Comparison of ENCODE assay signal across 20 cellular contexts in the genomic region with DNA sequence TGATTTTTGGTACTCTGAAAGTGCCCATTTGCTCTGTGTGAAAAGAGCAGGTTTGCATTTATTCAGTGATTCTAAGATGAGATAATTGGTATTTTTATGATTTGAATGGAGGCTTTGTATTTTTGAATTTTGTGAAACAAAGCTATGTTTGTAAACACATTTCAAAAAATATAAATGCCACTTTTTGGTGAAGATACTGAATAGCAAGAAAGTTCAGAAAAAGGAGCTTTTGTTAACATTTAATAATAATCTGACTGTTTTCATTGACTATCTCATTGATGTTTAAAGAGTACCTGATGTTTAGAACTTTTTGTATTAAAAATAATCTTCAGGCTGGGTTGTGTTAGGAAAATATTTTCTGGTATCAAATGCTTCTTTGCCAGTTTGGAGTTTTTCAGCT.
"Had no signal": no experiment of that assay in that cellular context is flagged by ENCODE, and none has a peak within 500 bp of the region (broad histone marks: within the 10 kb centered on the region; RNA-seq: fewer than 3 reads in every experiment).

No MANE protein-coding gene starts in this region.

- H3K4me3 Mint-ChIP-seq: activated B cell treated with CpG ODN at 0.5 μM for 24 hours; activated CD4-positive, alpha-beta memory T cell treated with anti-CD3 and anti-CD28 coated beads for 36 hours; activated naive CD4-positive, alpha-beta T cell treated with anti-CD3 and anti-CD28 coated beads for 36 hours; activated naive CD8-positive, alpha-beta T cell treated with anti-CD3 and anti-CD28 coated beads, Interleukin-2, amount 10 ng/mL, durations not matched to agents 7 days and 5 days; activated T-cell treated with anti-CD3 and anti-CD28 coated beads, Interleukin-2, amount 50 U/mL, for 72 hours had no signal

- H3K27me3 ChIP-seq: foreskin keratinocyte, right atrium auricular region, spleen, tibial artery had no signal

- H3K27ac Mint-ChIP-seq: activated B cell treated with CpG ODN at 0.5 μM for 24 hours; activated CD4-positive, alpha-beta memory T cell treated with anti-CD3 and anti-CD28 coated beads for 36 hours; activated naive CD4-positive, alpha-beta T cell treated with anti-CD3 and anti-CD28 coated beads for 36 hours; activated naive CD8-positive, alpha-beta T cell treated with anti-CD3 and anti-CD28 coated beads, Interleukin-2, amount 10 ng/mL, durations not matched to agents 7 days and 5 days had no signal

- H3K27ac ChIP-seq: foreskin keratinocyte, right atrium auricular region, spleen, tibial artery had no signal

- ATAC-seq: activated T-cell treated with anti-CD3 and anti-CD28 coated beads, Interleukin-2, amount 50 U/mL, for 72 hours; foreskin keratinocyte had no signal

- DNase-seq: activated B cell treated with CpG ODN at 0.5 μM for 24 hours; activated CD4-positive, alpha-beta memory T cell treated with anti-CD3 and anti-CD28 coated beads for 36 hours; activated CD4-positive, alpha-beta T cell treated with anti-CD3 and anti-CD28 coated beads for 4 hours; activated effector memory CD4-positive, alpha-beta T cell treated with Interleukin-2 at 50 U/mL for 16 hours; activated naive CD4-positive, alpha-beta T cell treated with anti-CD3 and anti-CD28 coated beads for 36 hours; activated naive CD8-positive, alpha-beta T cell treated with anti-CD3 and anti-CD28 coated beads, Interleukin-2, amount 10 ng/mL, durations not matched to agents 7 days and 5 days; activated T-cell treated with anti-CD3 and anti-CD28 coated beads, Interleukin-2, amount 50 U/mL, for 72 hours; amniotic stem cell; effector memory CD4-positive, alpha-beta T cell; foreskin keratinocyte; glutamatergic neuron; occipital lobe; spleen; stimulated activated CD4-positive, alpha-beta T cell treated with anti-CD3 and anti-CD28 coated beads, Interleukin-4, amount 100 ng/mL, for 1 hour; stimulated activated naive CD4-positive, alpha-beta T cell treated with Interleukin-2 at 50 U/mL for 16 hours; T-helper 1 cell; T1000; tibial artery had no signal

- H3K27me3 Mint-ChIP-seq: activated B cell treated with CpG ODN at 0.5 μM for 24 hours; activated CD4-positive, alpha-beta memory T cell treated with anti-CD3 and anti-CD28 coated beads for 36 hours; activated naive CD8-positive, alpha-beta T cell treated with anti-CD3 and anti-CD28 coated beads, Interleukin-2, amount 10 ng/mL, durations not matched to agents 7 days and 5 days; progenitor cell of endocrine pancreas had no signal
